In the genomic region with DNA sequence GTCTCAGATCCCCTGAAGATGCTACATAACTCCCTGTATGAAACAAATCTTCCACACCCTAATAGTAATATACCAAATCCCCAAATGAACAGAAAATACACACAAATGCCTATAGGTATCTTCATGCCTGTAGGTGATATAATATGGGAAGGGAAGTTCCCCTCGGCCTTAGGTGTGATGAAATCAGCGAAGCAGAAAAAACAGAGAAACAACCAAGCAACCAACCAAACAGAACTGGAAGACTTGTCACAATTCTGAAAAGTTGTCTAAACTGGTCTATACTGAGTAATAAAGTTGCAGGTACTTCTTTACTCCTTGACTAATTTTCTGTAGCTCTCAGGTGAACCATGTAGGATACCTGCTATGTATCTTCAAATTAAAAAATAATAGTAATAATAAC, we compare ENCODE assay signal across 23 cellular contexts.
"Had no signal": no experiment of that assay in that cellular context is flagged by ENCODE, and none has a peak within 500 bp of the region (broad histone marks: within the 10 kb centered on the region; RNA-seq: fewer than 3 reads in every experiment).

No MANE protein-coding gene starts in this region.

- H3K27ac Mint-ChIP-seq: naive thymus-derived CD4-positive, alpha-beta T cell; nephron progenitor cell; stimulated activated effector memory CD8-positive, alpha-beta T cell treated with anti-CD3 and anti-CD28 coated beads, Interleukin-12 subunit alpha, Interleukin-12 subunit beta, amount 100 ng/mL, for 72 hours had no signal

- H3K4me2 ChIP-seq: hepatocyte had no signal

- H3K27ac ChIP-seq: foreskin keratinocyte, hepatocyte, parathyroid adenoma, psoas muscle, right lobe of liver, suprapubic skin, thyroid gland, upper lobe of left lung, vagina had no signal

- H3K4me3 Mint-ChIP-seq: naive thymus-derived CD4-positive, alpha-beta T cell; nephron progenitor cell; stimulated activated effector memory CD8-positive, alpha-beta T cell treated with anti-CD3 and anti-CD28 coated beads, Interleukin-12 subunit alpha, Interleukin-12 subunit beta, amount 100 ng/mL, for 72 hours had no signal

- H3K4me1 ChIP-seq: parathyroid adenoma, psoas muscle, right lobe of liver, suprapubic skin, thyroid gland, upper lobe of left lung, vagina had no signal

- H3K79me2 ChIP-seq: hepatocyte, parathyroid adenoma had no signal

- H3K36me3 Mint-ChIP-seq: stimulated activated effector memory CD8-positive, alpha-beta T cell treated with anti-CD3 and anti-CD28 coated beads, Interleukin-12 subunit alpha, Interleukin-12 subunit beta, amount 100 ng/mL, for 72 hours had no signal

- H3K9ac ChIP-seq: parathyroid adenoma had no signal

- ATAC-seq: foreskin keratinocyte; left colon; left ventricle myocardium superior; naive thymus-derived CD4-positive, alpha-beta T cell; psoas muscle; right lobe of liver; stimulated activated effector memory CD8-positive, alpha-beta T cell treated with anti-CD3 and anti-CD28 coated beads, Interleukin-12 subunit alpha, Interleukin-12 subunit beta, amount 100 ng/mL, for 72 hours; stimulated activated naive CD8-positive, alpha-beta T cell treated with anti-CD3 and anti-CD28 coated beads, Interleukin-15, Interleukin-2, amounts not matched to agents 100 U/mL and 50 U/mL, for 24 hours had no signal

- DNase-seq: dermis blood vessel endothelial cell; erythroblast; foreskin keratinocyte; head of caudate nucleus; left colon; left ventricle myocardium superior; mesendoderm; naive thymus-derived CD4-positive, alpha-beta T cell; nephron progenitor cell; psoas muscle; retina; right lobe of liver; stimulated activated CD4-positive, alpha-beta T cell treated with anti-CD3 and anti-CD28 coated beads, Interleukin-4, amount 100 ng/mL, for 1 hour; stimulated activated CD8-positive, alpha-beta memory T cell treated with anti-CD3 and anti-CD28 coated beads, Interleukin-4, amount 100 ng/mL, for 48 hours; stimulated activated naive CD8-positive, alpha-beta T cell treated with anti-CD3 and anti-CD28 coated beads, Interleukin-15, Interleukin-2, amounts not matched to agents 100 U/mL and 50 U/mL, for 24 hours; thyroid gland; upper lobe of left lung had no signal

- H2AFZ ChIP-seq: hepatocyte, parathyroid adenoma had no signal

- H3K9me3 ChIP-seq: psoas muscle, right lobe of liver, suprapubic skin, thyroid gland, upper lobe of left lung, vagina had no signal

- H3K27me3 Mint-ChIP-seq: naive thymus-derived CD4-positive, alpha-beta T cell had no signal

- H3K9me3 Mint-ChIP-seq: nephron progenitor cell had no signal

- H3K4me3 ChIP-seq: hepatocyte, lung, psoas muscle, right lobe of liver, suprapubic skin, thyroid gland, upper lobe of left lung, vagina had no signal

- H3K27me3 ChIP-seq: foreskin keratinocyte, hepatocyte, right lobe of liver, suprapubic skin, thyroid gland, upper lobe of left lung, vagina had no signal
